In genomic region chr11:65182258-65183170, GRCh38 we compare ENCODE assay signal across 8 cellular contexts. TPM values are rescaled to one million over a fixed set of nuclear protein-coding genes. Genes with fewer than 3 reads are reported as not detected.
A peak's percentile ranks its signal among the peaks of the same experiment; 100 is the strongest.
DNase-seq lines count a peak whose midpoint lies in the region; ATAC-seq and TF ChIP-seq lines count a peak whose summit lies in the region.

No MANE protein-coding gene starts in this region.

- peaks cover 45% of the 10 kb centered on the region for H3F3A ChIP-seq in neural progenitor cell (ENCODE audit: low read depth)

- POLR2A ChIA-PET in CD8-positive, alpha-beta T cell (lab: Charles Lee): interaction anchor here (1.4 to 2.2 kb wide), 4 partner anchors 47 to 70 kb away, joined by 5 to 12 read pairs (median 10); partner anchors contain the start of genes FAU, MRPL49, TM7SF2 and ZNHIT2
- POLR2A ChIA-PET in WTC11 (lab: Charles Lee): interaction anchor here (0.5 to 3.6 kb wide), 8 partner anchors 14 to 318 kb away, joined by 3 to 20 read pairs (median 4); partner anchors contain the start of genes FAU, MRPL49, SYVN1 and ZNHIT2

- peak overlapping the region; percentile 84 for H3K27ac Mint-ChIP-seq in CD8-positive, alpha-beta T cell
- H3K27ac Mint-ChIP-seq in WTC11 (peak overlapping the region; percentile 99), neural progenitor cell (no peak overlapping the region)

- H3K4me1 Mint-ChIP-seq in CD8-positive, alpha-beta T cell (ENCODE audit: low read depth): peaks cover 30% of the 10 kb centered on the region
- H3K4me1 Mint-ChIP-seq in WTC11 (peaks cover 48% of the 10 kb centered on the region), neural progenitor cell (peaks cover 7% of the 10 kb centered on the region)

- H3K36me3 ChIP-seq in CD8-positive, alpha-beta T cell (ENCODE audit: insufficient read depth, low read length): peaks cover 16% of the 10 kb centered on the region
- no peaks in the 10 kb centered on the region for H3K36me3 ChIP-seq in neural progenitor cell

- peaks cover 3% of the 10 kb centered on the region for H3K79me2 ChIP-seq in neural progenitor cell (ENCODE audit: low read depth)

- no peak for TF ChIP-seq CTCF in CD8-positive, alpha-beta T cell (IDR thresholded peaks at IDR 0.05)
- TF ChIP-seq CTCF in WTC11 (IDR thresholded peaks at IDR 0.05) (no peak), fibroblast of pulmonary artery (IDR thresholded peaks at IDR 0.05; ENCODE audit: low read length, missing control alignments) (no peak), neural progenitor cell (IDR thresholded peaks at IDR 0.05) (no peak)

- H3K36me3 Mint-ChIP-seq in CD8-positive, alpha-beta T cell: peaks cover 32% of the 10 kb centered on the region
- H3K36me3 Mint-ChIP-seq in WTC11: peaks cover 16% of the 10 kb centered on the region
- peaks cover 9% of the 10 kb centered on the region for H3K36me3 Mint-ChIP-seq in neural progenitor cell

- no peaks in the 10 kb centered on the region for H3K27me3 ChIP-seq in CD8-positive, alpha-beta T cell (ENCODE audit: insufficient read depth, low read length)
- peaks cover 5% of the 10 kb centered on the region for H3K27me3 ChIP-seq in neural progenitor cell

- peak overlapping the region; percentile 69 for H2AFZ ChIP-seq in neural progenitor cell (replicated peaks)

- CTCF ChIA-PET in CD8-positive, alpha-beta T cell (lab: Charles Lee): interaction anchor here (0.9 to 2.3 kb wide), 4 partner anchors 17 to 147 kb away, joined by 4 to 10 read pairs (median 4); no protein-coding TSS in a partner anchor
- CTCF ChIA-PET in WTC11 (lab: Charles Lee): interaction anchor here (0.5 to 5.6 kb wide), 29 partner anchors 10 to 494 kb away, joined by 3 to 53 read pairs (median 7); partner anchors contain the start of genes CDC42EP2, FAU, MRPL49 and POLA2

- ATAC-seq in CD8-positive, alpha-beta T cell: no peak
- ATAC-seq in WTC11: peak; percentile 56
- ATAC-seq in GM18858 (IDR thresholded peaks at IDR 0.05; ENCODE audit: unreplicated experiment): no peak
- ATAC-seq in GM21576 (IDR thresholded peaks at IDR 0.05; ENCODE audit: unreplicated experiment): no peak

- peaks cover 24% of the 10 kb centered on the region for H3K4me1 ChIP-seq in CD8-positive, alpha-beta T cell (ENCODE audit: insufficient read depth, low read length)
- H3K4me1 ChIP-seq in neural progenitor cell: peaks cover 6% of the 10 kb centered on the region

- intact Hi-C loops in CD8-positive, alpha-beta T cell (cut with DNase I, micrococcal nuclease): loop anchor here in 1 of 2 experiments (10.0 kb wide), 1 partner anchor 268 kb away; the partner anchor contains the start of gene ATG2A
- intact Hi-C loops in posterior vena cava (cut with DNase I): loop anchor here (5.0 kb wide), 2 partner anchors 45 to 50 kb away; partner anchors contain the start of gene SYVN1 (in 1 of the 2)

- no peaks in the 10 kb centered on the region for H3K27me3 Mint-ChIP-seq in CD8-positive, alpha-beta T cell (ENCODE audit: low read depth)
- no peaks in the 10 kb centered on the region for H3K27me3 Mint-ChIP-seq in WTC11 (ENCODE audit: low read depth)
- no peaks in the 10 kb centered on the region for H3K27me3 Mint-ChIP-seq in neural progenitor cell (ENCODE audit: insufficient read depth, low read depth)

- no peak overlapping the region for H3K9ac ChIP-seq in neural progenitor cell

- peak overlapping the region; percentile 84 for H3K4me2 ChIP-seq in neural progenitor cell

- H4K20me1 ChIP-seq in neural progenitor cell (ENCODE audit: low read depth): no peaks in the 10 kb centered on the region

- no peak for DNase-seq in CD8-positive, alpha-beta T cell
- peak; percentile 48 for DNase-seq in HPDE6-E6E7 (ENCODE audit: extremely low spot score)
- DNase-seq in WTC11 (ENCODE audit: low spot score): peak; percentile 81
- DNase-seq in fibroblast of pulmonary artery (ENCODE audit: low read depth): peak; percentile 20
- DNase-seq in neural progenitor cell (ENCODE audit: low spot score): peak; percentile 65
- no peak for DNase-seq in posterior vena cava (ENCODE audit: low spot score)

- H3K4me3 ChIP-seq in CD8-positive, alpha-beta T cell (ENCODE audit: low read depth, low read length): peak overlapping the region; percentile 85
- H3K4me3 ChIP-seq in fibroblast of pulmonary artery (replicated peaks; ENCODE audit: low read depth, low read length): peak overlapping the region; percentile 91
- peak overlapping the region; percentile 86 for H3K4me3 ChIP-seq in neural progenitor cell

- peak overlapping the region; percentile 38 for H3K27ac ChIP-seq in CD8-positive, alpha-beta T cell (ENCODE audit: low read depth, low read length)
- no peak overlapping the region for H3K27ac ChIP-seq in neural progenitor cell

- peak overlapping the region; percentile 89 for H3K4me3 Mint-ChIP-seq in CD8-positive, alpha-beta T cell
- peak overlapping the region; percentile 99 for H3K4me3 Mint-ChIP-seq in WTC11
- H3K4me3 Mint-ChIP-seq in neural progenitor cell: peak overlapping the region; percentile 89

- no peaks in the 10 kb centered on the region for H3K9me3 Mint-ChIP-seq in CD8-positive, alpha-beta T cell
- no peaks in the 10 kb centered on the region for H3K9me3 Mint-ChIP-seq in WTC11
- no peaks in the 10 kb centered on the region for H3K9me3 Mint-ChIP-seq in neural progenitor cell

- no peaks in the 10 kb centered on the region for H3K9me3 ChIP-seq in CD8-positive, alpha-beta T cell (ENCODE audit: low read length)
- H3K9me3 ChIP-seq in neural progenitor cell (ENCODE audit: low read depth): no peaks in the 10 kb centered on the region

TF ChIP-seq in WTC11, 78 proteins besides CTCF, POLR2A, EP300 and RAD21 (continues in another document):
- no peak for TF ChIP-seq PRRX2 (CRISPR knock-in tag; IDR thresholded peaks at IDR 0.05)
- TF ChIP-seq ZNF263 (CRISPR knock-in tag; IDR thresholded peaks at IDR 0.05; ENCODE audit: low read depth): peak; percentile 4; the same call in 1 of the 2 replicates
- peak; percentile 81 for TF ChIP-seq USF1 (CRISPR knock-in tag; IDR thresholded peaks at IDR 0.05)
- no peak for TF ChIP-seq ZNF512 (CRISPR knock-in tag; IDR thresholded peaks at IDR 0.05; ENCODE audit: borderline replicate concordance)
- peak; percentile 59 for TF ChIP-seq MAX (CRISPR knock-in tag; IDR thresholded peaks at IDR 0.05)
- TF ChIP-seq NFE2L1 (CRISPR knock-in tag; IDR thresholded peaks at IDR 0.05): no peak
- TF ChIP-seq EMX1 (CRISPR knock-in tag; IDR thresholded peaks at IDR 0.05): no peak
- no peak for TF ChIP-seq GABPB1 (CRISPR knock-in tag; IDR thresholded peaks at IDR 0.05)
- no peak for TF ChIP-seq E2F5 (CRISPR knock-in tag; IDR thresholded peaks at IDR 0.05)
- no peak for TF ChIP-seq CREB1 (CRISPR knock-in tag; IDR thresholded peaks at IDR 0.05)
- TF ChIP-seq ZBTB43 (CRISPR knock-in tag; IDR thresholded peaks at IDR 0.05): no peak

RNA-seq across cellular contexts. Expression of gene CAPN1, which starts 0.8 kb away (rescaled TPM):
- 10 to 100 TPM; 61.8 to 63.8 TPM for total RNA-seq in CD8-positive, alpha-beta T cell
- total RNA-seq in WTC11 (2021) (204 to 257 TPM (median 218 TPM) in 3 replicates), neural progenitor cell (ENCODE audit: low replicate concordance) (24.3 and 57.3 TPM in 2 replicates), posterior vena cava (100 to 1,000 TPM; 142 to 144 TPM)

RNA-seq across cellular contexts. Expression of gene SPDYC, which starts 12.5 kb away (rescaled TPM):
- not detected for total RNA-seq in CD8-positive, alpha-beta T cell
- total RNA-seq in WTC11 (2021) (0.27 to 0.35 TPM (median 0.32 TPM) in 3 replicates), neural progenitor cell (ENCODE audit: low replicate concordance) (not detected in 2 replicates), posterior vena cava (not detected)

RNA-seq across cellular contexts. Expression of gene SYVN1, which starts 48.2 kb away (rescaled TPM):
- 10 to 100 TPM; 93.0 to 95.5 TPM for total RNA-seq in CD8-positive, alpha-beta T cell
- 27.6 to 34.8 TPM (median 31.8 TPM) in 3 replicates for total RNA-seq in WTC11 (2021)
- total RNA-seq in neural progenitor cell (ENCODE audit: low replicate concordance): 7.2 and 12.0 TPM in 2 replicates
- 10 to 100 TPM; 52.7 to 57.0 TPM for total RNA-seq in posterior vena cava

Comparison
In these comparisons a context has a peak if more than half of its experiments do, and no peak if none do; other contexts are left out.
1. DNase-seq: peak in HPDE6-E6E7 (single experiment), WTC11 (single experiment), fibroblast of pulmonary artery (single experiment) and neural progenitor cell (single experiment); none in CD8-positive, alpha-beta T cell (0 of 7) and posterior vena cava (single experiment).
2. Peak in every context shown above with its lines, with median percentiles within 50 percentile points of each other: H3K4me3 ChIP-seq and H3K4me3 Mint-ChIP-seq.